ENCODE assay signal across 20 cellular contexts in the genomic region with DNA sequence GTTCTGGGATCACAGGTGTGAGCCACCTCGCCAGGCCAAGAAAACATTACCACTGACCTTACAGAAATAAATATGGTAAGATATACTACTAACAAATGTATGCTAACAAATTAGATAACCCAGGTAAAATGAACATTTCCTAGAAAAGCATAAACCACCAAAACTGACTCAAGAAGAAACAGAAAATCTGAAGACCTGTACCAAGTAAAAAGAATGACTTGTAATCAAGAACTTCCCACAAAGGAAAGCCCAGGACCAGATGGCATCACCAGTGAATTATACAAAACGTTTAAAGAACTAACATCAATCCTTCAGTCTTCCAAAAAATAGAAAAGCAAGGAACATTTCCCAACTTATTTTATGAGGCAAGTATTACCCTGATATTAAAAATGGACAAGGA. TPM values are rescaled to one million over a fixed set of nuclear protein-coding genes. Genes with fewer than 3 reads are reported as not detected.
DNase-seq lines count a peak whose midpoint lies in the region; ATAC-seq, FAIRE-seq and TF ChIP-seq lines count a peak whose summit lies in the region.
"Had no signal": no experiment of that assay in that cellular context is flagged by ENCODE, and none has a peak within 500 bp of the region (broad histone marks: within the 10 kb centered on the region; RNA-seq: fewer than 3 reads in every experiment).

No MANE protein-coding gene starts in this region.

- no peaks in the 10 kb centered on the region for H3F3A ChIP-seq in GM23338 (replicated peaks; ENCODE audit: low read depth)

- peaks cover 96% of the 10 kb centered on the region for H3K79me2 ChIP-seq in GM23338 (replicated peaks; ENCODE audit: insufficient read depth)

- H3K9me2 ChIP-seq in GM23338 (ENCODE audit: insufficient read depth), result no peaks in the 10 kb centered on the region

- no peaks in the 10 kb centered on the region; the same call in 1 of the 2 replicates for H4K20me1 ChIP-seq in GM23338 (replicated peaks; ENCODE audit: insufficient read depth)

- ATAC-seq in WTC11, result no peak
- ATAC-seq in stimulated activated naive B cell treated with anti-CD40 and anti-IgM and Interleukin-4, amounts not matched to agents 10 μg/mL and 1 μg/mL and 100 μg/mL, for 72 hours (replicated peaks), result no peak
- ATAC-seq in GM23338, result no peak

- H3K27me3 Mint-ChIP-seq in activated CD4-positive, alpha-beta T cell treated with anti-CD3 and anti-CD28 coated beads, Interleukin-2, amount 10 ng/mL, durations not matched to agents 24 days and 14 days, result no peaks in the 10 kb centered on the region
- no peaks in the 10 kb centered on the region for H3K27me3 Mint-ChIP-seq in WTC11 (ENCODE audit: low read depth)
- H3K27me3 Mint-ChIP-seq in stimulated activated naive B cell treated with anti-CD40 and anti-IgM and Interleukin-4, amounts not matched to agents 10 μg/mL and 1 μg/mL and 100 μg/mL, for 72 hours, result no peaks in the 10 kb centered on the region
- peaks cover 2% of the 10 kb centered on the region for H3K27me3 Mint-ChIP-seq in GM23338 (ENCODE audit: insufficient read depth, low read depth, poor library complexity)
- H3K27me3 Mint-ChIP-seq: B cell had no signal

- TF ChIP-seq CTCF in WTC11 (IDR thresholded peaks at IDR 0.05) (no peak), GM23338 (conservative IDR thresholded peaks at IDR 0.05; ENCODE audit: low read depth in 2 of 2) (no peak)

- H3K4me1 Mint-ChIP-seq in activated CD4-positive, alpha-beta T cell treated with anti-CD3 and anti-CD28 coated beads, Interleukin-2, amount 10 ng/mL, durations not matched to agents 24 days and 14 days, result peaks cover 21% of the 10 kb centered on the region
- H3K4me1 Mint-ChIP-seq in WTC11 (peaks cover 2% of the 10 kb centered on the region; the same call in 1 of the 2 replicates), GM23338 (no peaks in the 10 kb centered on the region; the same call in 2 of the 3 replicates)
- peaks cover 31 to 68% of the 10 kb centered on the region in 2 donors for H3K4me1 Mint-ChIP-seq in stimulated activated naive B cell treated with anti-CD40 and anti-IgM and Interleukin-4, amounts not matched to agents 10 μg/mL and 1 μg/mL and 100 μg/mL, for 72 hours

- H3K4me2 ChIP-seq in GM23338, result no peak overlapping the region

- H3K36me3 ChIP-seq in GM23338 (ENCODE audit: insufficient read depth), result no peaks in the 10 kb centered on the region

- peak overlapping the region; percentile 18 for H3K27ac Mint-ChIP-seq in activated CD4-positive, alpha-beta T cell treated with anti-CD3 and anti-CD28 coated beads, Interleukin-2, amount 10 ng/mL, durations not matched to agents 24 days and 14 days
- H3K27ac Mint-ChIP-seq in WTC11, result peak overlapping the region; percentile 6; the same call in 1 of the 2 replicates
- H3K27ac Mint-ChIP-seq in stimulated activated naive B cell treated with anti-CD40 and anti-IgM and Interleukin-4, amounts not matched to agents 10 μg/mL and 1 μg/mL and 100 μg/mL, for 72 hours, result peak overlapping the region; percentile 72
- no peak overlapping the region for H3K27ac Mint-ChIP-seq in GM23338
- H3K27ac Mint-ChIP-seq: B cell had no signal

- no peak overlapping the region for H2AFZ ChIP-seq in GM23338

- no peak for DNase-seq in activated CD4-positive, alpha-beta T cell treated with anti-CD3 and anti-CD28 coated beads, Interleukin-2, amount 10 ng/mL, durations not matched to agents 24 days and 14 days
- DNase-seq in activated CD4-positive, alpha-beta T cell treated with anti-CD3 and anti-CD28 coated beads for 4 hours, result no peak
- DNase-seq in WTC11 (ENCODE audit: low spot score) (no peak), GM23338 (ENCODE audit: low spot score) (no peak), NCI-H2196 (lab: John Stamatoyannopoulos, UW; ENCODE audit: unreplicated experiment) (no peak), NCI-H446 (lab: John Stamatoyannopoulos, UW) (no peak)
- DNase-seq in stimulated activated naive B cell treated with anti-CD40 and anti-IgM and Interleukin-4, amounts not matched to agents 10 μg/mL and 1 μg/mL and 100 μg/mL, for 72 hours, result no peak
- DNase-seq: COR-L47, GDM1, HCEC 1CT, IMR-90, Karpas-422, NCI-H1417 treated with DMSO at 0.1 percent for 48 hours, NCI-H187 treated with DMSO at 0.1 percent for 48 hours, NCI-H345, NCI-H526 had no signal

- no peaks in the 10 kb centered on the region for H3K27me3 ChIP-seq in GM23338 (ENCODE audit: insufficient read depth)

- POLR2A ChIA-PET in WTC11 (lab: Charles Lee), result no interaction called here

- no peak overlapping the region for H3K4me3 Mint-ChIP-seq in activated CD4-positive, alpha-beta T cell treated with anti-CD3 and anti-CD28 coated beads, Interleukin-2, amount 10 ng/mL, durations not matched to agents 24 days and 14 days
- H3K4me3 Mint-ChIP-seq in WTC11, result no peak overlapping the region
- H3K4me3 Mint-ChIP-seq in stimulated activated naive B cell treated with anti-CD40 and anti-IgM and Interleukin-4, amounts not matched to agents 10 μg/mL and 1 μg/mL and 100 μg/mL, for 72 hours, result no peak overlapping the region
- H3K4me3 Mint-ChIP-seq in GM23338, result no peak overlapping the region
- H3K4me3 Mint-ChIP-seq: B cell had no signal

- H3K4me1 ChIP-seq in GM23338 (ENCODE audit: insufficient read depth), result no peaks in the 10 kb centered on the region

- H3K4me3 ChIP-seq in GM23338, result no peak overlapping the region

- FAIRE-seq in colon (lab: Jason Lieb, UNC), result peak; percentile 28
- FAIRE-seq: GM19239 had no signal

- no peak overlapping the region for H3K27ac ChIP-seq in GM23338 (ENCODE audit: low read depth)
- H3K27ac ChIP-seq: HL-60 had no signal

- peaks cover 45% of the 10 kb centered on the region for H3K36me3 Mint-ChIP-seq in activated CD4-positive, alpha-beta T cell treated with anti-CD3 and anti-CD28 coated beads, Interleukin-2, amount 10 ng/mL, durations not matched to agents 24 days and 14 days (ENCODE audit: low read depth)
- H3K36me3 Mint-ChIP-seq in WTC11 (peaks cover 19% of the 10 kb centered on the region), GM23338 (ENCODE audit: low read depth) (peaks cover 17% of the 10 kb centered on the region)
- peaks cover 45 to 57% of the 10 kb centered on the region in 2 donors for H3K36me3 Mint-ChIP-seq in stimulated activated naive B cell treated with anti-CD40 and anti-IgM and Interleukin-4, amounts not matched to agents 10 μg/mL and 1 μg/mL and 100 μg/mL, for 72 hours

- CTCF ChIA-PET in WTC11 (lab: Charles Lee), result no interaction called here

- intact Hi-C loops in activated CD4-positive, alpha-beta T cell treated with anti-CD3 and anti-CD28 coated beads, Interleukin-2, amount 10 ng/mL, durations not matched to agents 24 days and 14 days (cut with micrococcal nuclease), result loop anchor here (2.0 kb wide), 1 partner anchor 15 kb away; no protein-coding TSS in a partner anchor

- peaks cover 24% of the 10 kb centered on the region for H3K9me3 Mint-ChIP-seq in activated CD4-positive, alpha-beta T cell treated with anti-CD3 and anti-CD28 coated beads, Interleukin-2, amount 10 ng/mL, durations not matched to agents 24 days and 14 days
- peaks cover 20% of the 10 kb centered on the region for H3K9me3 Mint-ChIP-seq in WTC11
- H3K9me3 Mint-ChIP-seq in stimulated activated naive B cell treated with anti-CD40 and anti-IgM and Interleukin-4, amounts not matched to agents 10 μg/mL and 1 μg/mL and 100 μg/mL, for 72 hours, result peaks cover 9 to 17% of the 10 kb centered on the region in 2 donors
- H3K9me3 Mint-ChIP-seq in GM23338, result peaks cover 6% of the 10 kb centered on the region

TF ChIP-seq in WTC11, 78 proteins besides CTCF, POLR2A, EP300 and RAD21 (continues in another document):
- no peak for TF ChIP-seq ZNF317 (CRISPR knock-in tag; IDR thresholded peaks at IDR 0.05; ENCODE audit: borderline replicate concordance, low read depth)

TF ChIP-seq in GM23338, 12 proteins besides CTCF, POLR2A, EP300 and RAD21 (continues in another document):
- TF ChIP-seq ZNF331 (CRISPR knock-in tag; IDR thresholded peaks at IDR 0.05; ENCODE audit: low read depth) (no peak), POLR2AphosphoS5 (IDR thresholded peaks at IDR 0.05; ENCODE audit: low read depth) (no peak), JUNB (IDR thresholded peaks at IDR 0.05; ENCODE audit: unreplicated experiment) (no peak), NANOG (IDR thresholded peaks at IDR 0.05; ENCODE audit: borderline replicate concordance) (no peak)
- TF ChIP-seq, protein P1, sequence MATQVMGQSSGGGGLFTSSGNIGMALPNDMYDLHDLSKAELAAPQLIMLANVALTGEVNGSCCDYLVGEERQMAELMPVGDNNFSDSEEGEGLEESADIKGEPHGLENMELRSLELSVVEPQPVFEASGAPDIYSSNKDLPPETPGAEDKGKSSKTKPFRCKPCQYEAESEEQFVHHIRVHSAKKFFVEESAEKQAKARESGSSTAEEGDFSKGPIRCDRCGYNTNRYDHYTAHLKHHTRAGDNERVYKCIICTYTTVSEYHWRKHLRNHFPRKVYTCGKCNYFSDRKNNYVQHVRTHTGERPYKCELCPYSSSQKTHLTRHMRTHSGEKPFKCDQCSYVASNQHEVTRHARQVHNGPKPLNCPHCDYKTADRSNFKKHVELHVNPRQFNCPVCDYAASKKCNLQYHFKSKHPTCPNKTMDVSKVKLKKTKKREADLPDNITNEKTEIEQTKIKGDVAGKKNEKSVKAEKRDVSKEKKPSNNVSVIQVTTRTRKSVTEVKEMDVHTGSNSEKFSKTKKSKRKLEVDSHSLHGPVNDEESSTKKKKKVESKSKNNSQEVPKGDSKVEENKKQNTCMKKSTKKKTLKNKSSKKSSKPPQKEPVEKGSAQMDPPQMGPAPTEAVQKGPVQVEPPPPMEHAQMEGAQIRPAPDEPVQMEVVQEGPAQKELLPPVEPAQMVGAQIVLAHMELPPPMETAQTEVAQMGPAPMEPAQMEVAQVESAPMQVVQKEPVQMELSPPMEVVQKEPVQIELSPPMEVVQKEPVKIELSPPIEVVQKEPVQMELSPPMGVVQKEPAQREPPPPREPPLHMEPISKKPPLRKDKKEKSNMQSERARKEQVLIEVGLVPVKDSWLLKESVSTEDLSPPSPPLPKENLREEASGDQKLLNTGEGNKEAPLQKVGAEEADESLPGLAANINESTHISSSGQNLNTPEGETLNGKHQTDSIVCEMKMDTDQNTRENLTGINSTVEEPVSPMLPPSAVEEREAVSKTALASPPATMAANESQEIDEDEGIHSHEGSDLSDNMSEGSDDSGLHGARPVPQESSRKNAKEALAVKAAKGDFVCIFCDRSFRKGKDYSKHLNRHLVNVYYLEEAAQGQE (IDR thresholded peaks at IDR 0.05; ENCODE audit: unreplicated experiment), result no peak

RNA-seq across cellular contexts. Expression of a gene that starts 29.3 kb away (rescaled TPM):
- 48.4 and 49.5 TPM in 2 replicates for total RNA-seq in activated CD4-positive, alpha-beta T cell treated with anti-CD3 and anti-CD28 coated beads, Interleukin-2, amount 10 ng/mL, durations not matched to agents 24 days and 14 days
- 35.4 to 40.9 TPM (median 37.2 TPM) in 3 replicates for total RNA-seq in WTC11 (2021)
- total RNA-seq in GM23338 (2014; rRNA removed; shearing (Covaris generic)), result 32.6 and 36.2 TPM in 2 replicates
- 11.9 and 12.1 TPM in 2 replicates for polyA plus RNA-seq in GM23338 (2016; fragmentation: Nextera tagmentation; extraction: Ambion mirVana)
